ENCODE assay signal across 1 cellular context in genomic region chr3:160330690-160331089, GRCh38.
TF ChIP-seq lines count a peak whose summit lies in the region.

No MANE protein-coding gene starts in this region.

TF ChIP-seq in IMR-90, 13 proteins besides CTCF, POLR2A, EP300 and RAD21 (continued from another document):
- TF ChIP-seq ELK1 (IDR thresholded peaks at IDR 0.05; ENCODE audit: borderline replicate concordance, low read depth, low read length): no peak
